Comparison of ENCODE assay signal across 1 cellular context in the genomic region with DNA sequence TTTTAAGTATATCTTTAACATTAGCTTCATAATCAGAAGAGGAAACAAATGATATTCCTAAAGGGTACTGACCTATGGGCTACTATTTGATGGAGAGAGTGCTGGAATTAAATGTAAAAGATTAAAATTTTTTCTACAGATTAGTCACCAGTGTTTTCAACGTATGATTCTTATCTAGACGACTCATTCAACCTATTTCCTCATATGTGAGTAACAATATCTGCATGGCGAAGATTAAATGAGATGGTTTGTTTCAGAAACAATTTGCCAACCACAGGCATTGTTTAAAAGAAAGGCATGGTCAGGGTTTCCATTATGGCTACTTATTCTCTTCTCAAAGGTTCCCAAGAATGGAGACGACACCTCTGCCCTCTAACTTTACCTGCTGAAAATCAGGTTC.
A peak's percentile ranks its signal among the peaks of the same experiment; 100 is the strongest.
TF ChIP-seq lines count a peak whose summit lies in the region.

No MANE protein-coding gene starts in this region.

TF ChIP-seq in endothelial cell of umbilical vein, 7 proteins besides CTCF, POLR2A, EP300 and RAD21:
- TF ChIP-seq GATA2 (IDR thresholded peaks at IDR 0.05; ENCODE audit: insufficient read depth, insufficient read length, low read depth, low read length) (peak; percentile 93), FOS (IDR thresholded peaks at IDR 0.05; ENCODE audit: borderline replicate concordance, insufficient read depth, low read length) (peak; percentile 82), MYC (IDR thresholded peaks at IDR 0.05; ENCODE audit: low read depth, low read length) (no peak), JUN (IDR thresholded peaks at IDR 0.05; ENCODE audit: borderline replicate concordance, insufficient read depth, insufficient read length, low read depth) (peak; percentile 80)
